14 cellular contexts compared by ENCODE assay signal in the genomic region with DNA sequence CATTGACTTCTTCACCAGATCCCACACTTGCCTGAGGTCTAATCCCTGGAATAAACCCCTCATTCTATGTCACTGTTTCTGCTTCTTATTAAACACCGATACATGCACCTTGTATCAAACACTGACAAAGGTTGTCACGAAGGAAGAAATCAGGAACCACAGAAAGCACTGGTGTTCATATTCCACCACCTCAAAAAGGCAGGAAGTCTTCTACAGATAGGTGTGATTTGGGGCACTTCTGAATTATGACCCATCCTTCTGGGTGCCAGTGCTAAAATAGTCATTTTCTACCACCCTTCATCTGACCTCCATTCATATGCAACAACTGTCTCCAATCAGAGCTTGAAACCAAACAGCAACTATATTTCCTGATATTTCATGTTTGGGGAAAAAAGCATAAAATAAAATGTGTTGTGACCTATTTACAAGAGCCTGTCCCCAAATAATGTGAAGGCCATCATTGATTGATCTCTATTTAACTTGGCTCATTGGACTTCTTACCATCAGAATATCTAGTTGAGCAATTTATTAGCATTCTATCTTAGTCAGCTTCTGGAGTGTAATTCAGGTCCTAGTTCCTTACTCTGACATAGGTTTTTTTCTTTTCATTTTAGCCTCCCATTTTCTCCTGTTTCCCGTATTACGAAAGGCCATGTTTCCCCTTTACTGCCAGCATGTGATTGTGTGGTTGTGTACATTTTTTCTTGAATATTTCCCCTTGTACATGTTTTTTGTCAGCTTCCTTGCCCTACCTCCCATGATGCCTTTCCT. TPM values are rescaled to one million over a fixed set of nuclear protein-coding genes. Genes with fewer than 3 reads are reported as not detected.
DNase-seq lines count a peak whose midpoint lies in the region; ATAC-seq, FAIRE-seq and TF ChIP-seq lines count a peak whose summit lies in the region.
"Had no signal": no experiment of that assay in that cellular context is flagged by ENCODE, and none has a peak within 500 bp of the region (broad histone marks: within the 10 kb centered on the region; RNA-seq: fewer than 3 reads in every experiment).

No MANE protein-coding gene starts in this region.

- H3K4me1 ChIP-seq in body of pancreas, result peaks cover 25% of the 10 kb centered on the region
- peaks cover 5 to 15% (median 8%) of the 10 kb centered on the region in 3 donors for H3K4me1 ChIP-seq in pancreas
- H3K4me1 ChIP-seq: parathyroid adenoma, testis had no signal

- H3K27me3 ChIP-seq in body of pancreas, result no peaks in the 10 kb centered on the region
- no peaks in the 10 kb centered on the region for H3K27me3 ChIP-seq in pancreas
- H3K27me3 ChIP-seq: testis had no signal

- H3K36me3 ChIP-seq in body of pancreas (replicated peaks in 1 of 2; ENCODE audit: insufficient read depth in 1 of 2, low read depth in 2 of 2) (peaks cover 0 to 4% of the 10 kb centered on the region in 2 donors), pancreas (peaks cover 0 to 12% (median 0%) of the 10 kb centered on the region in 3 donors)

- H3K4me3 ChIP-seq in body of pancreas (no peak overlapping the region), pancreas (no peak overlapping the region)
- H3K4me3 ChIP-seq: testis had no signal

- intact Hi-C loops in body of pancreas (cut with DNase I), result no loop called here
- intact Hi-C loops in pancreas (cut with DNase I), result no loop called here

- FAIRE-seq in D721Med (lab: Jason Lieb, UNC) (peak; percentile 64), pancreas (lab: Jason Lieb, UNC) (no peak)
- FAIRE-seq: TTC549 had no signal

- DNase-seq in D721Med (ENCODE audit: insufficient read length, low spot score) (no peak), MV-4-11 (lab: John Stamatoyannopoulos, UW) (peak; percentile 94), body of pancreas (no peak), pancreas (no peak), NCI-H1436 (lab: John Stamatoyannopoulos, UW) (no peak), cerebellar cortex (ENCODE audit: low spot score) (no peak), SW480 (ENCODE audit: low spot score) (no peak)
- DNase-seq in effector CD4-positive, alpha-beta T cell, result no peak
- DNase-seq: activated effector memory CD4-positive, alpha-beta T cell treated with anti-CD3 and anti-CD28 coated beads, Interleukin-2, amount 50 U/mL, for 16 hours; effector CD8-positive, alpha-beta T cell; NCI-H1092; testis had no signal

- no peak for TF ChIP-seq CTCF in D721Med (IDR thresholded peaks at IDR 0.05; ENCODE audit: insufficient read depth, missing control alignments)
- TF ChIP-seq CTCF in body of pancreas (IDR thresholded peaks at IDR 0.05), result no peak
- TF ChIP-seq CTCF in pancreas (IDR thresholded peaks at IDR 0.05), result no peak

- H3K9me3 ChIP-seq in body of pancreas (no peaks in the 10 kb centered on the region), pancreas (no peaks in the 10 kb centered on the region)
- H3K9me3 ChIP-seq: testis had no signal

- WGBS in body of pancreas, 2 donors, result 81 to 88% methylated on average over 4 of the region's 4 CpGs
- 88 to 89% methylated on average over 4 of the region's 4 CpGs for WGBS in pancreas, 2 donors

- no peak for TF ChIP-seq POLR2A in body of pancreas (IDR thresholded peaks at IDR 0.05)

- ATAC-seq in body of pancreas (peak; percentile 63), pancreas (peak; percentile 57 to 73 (median 66))

- H3K27ac ChIP-seq in body of pancreas (no peak overlapping the region), pancreas (peak overlapping the region in 1 of 4 donors; percentile 30)
- H3K27ac ChIP-seq: parathyroid adenoma, testis had no signal

RNA-seq across cellular contexts. Expression of a gene that starts 43.1 kb away (rescaled TPM):
- total RNA-seq in body of pancreas (10 to 100 TPM in 1 of 2 donors, 1 to 10 TPM in 1; 5.4 to 12.2 TPM), pancreas (10 to 100 TPM in 4 of 6 donors, 1 to 10 TPM in 2; 6.3 to 14.5 (median 10.6) TPM)
- polyA plus RNA-seq in pancreas, result 1 to 10 TPM; 4.7 to 8.4 TPM
